In the genomic region with DNA sequence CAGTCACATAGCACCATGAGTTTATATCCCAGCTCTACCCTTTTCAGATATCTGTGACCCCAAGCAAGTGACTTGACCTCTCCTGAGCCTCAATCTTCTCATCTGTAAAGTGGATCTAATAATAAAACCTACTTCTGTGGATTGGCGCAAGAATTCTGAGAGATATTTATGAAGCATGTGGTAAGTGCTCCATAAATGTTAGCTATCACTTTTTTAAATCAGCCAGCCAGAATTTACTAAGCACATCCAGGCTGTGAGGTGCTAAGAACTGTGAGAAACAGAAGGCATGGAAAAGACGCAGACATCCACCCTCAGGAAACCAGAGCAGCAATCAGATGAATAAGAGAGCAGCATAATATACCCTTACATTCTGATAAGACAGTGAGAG, we compare ENCODE assay signal across 10 cellular contexts. TPM values are rescaled to one million over a fixed set of nuclear protein-coding genes. Genes with fewer than 3 reads are reported as not detected.
DNase-seq lines count a peak whose midpoint lies in the region; ATAC-seq and TF ChIP-seq lines count a peak whose summit lies in the region.
"Had no signal": no experiment of that assay in that cellular context is flagged by ENCODE, and none has a peak within 500 bp of the region (broad histone marks: within the 10 kb centered on the region; RNA-seq: fewer than 3 reads in every experiment).

No MANE protein-coding gene starts in this region.

- no peaks in the 10 kb centered on the region for H3K36me3 Mint-ChIP-seq in activated naive CD4-positive, alpha-beta T cell treated with anti-CD3 and anti-CD28 coated beads for 36 hours (ENCODE audit: low read depth)
- no peaks in the 10 kb centered on the region for H3K36me3 Mint-ChIP-seq in Calu3 (ENCODE audit: insufficient read depth, unreplicated experiment)

- TF ChIP-seq CTCF in WI38 (IDR thresholded peaks at IDR 0.05; ENCODE audit: low read depth, low read length): no peak
- no peak for TF ChIP-seq CTCF in thyroid gland (IDR thresholded peaks at IDR 0.05)
- TF ChIP-seq CTCF in Calu3 (IDR thresholded peaks at IDR 0.05; ENCODE audit: unreplicated experiment): no peak

- peak overlapping the region; percentile 68 to 88 (median 72) for H3K27ac ChIP-seq in thyroid gland

- no peaks in the 10 kb centered on the region for H3K27me3 ChIP-seq in thyroid gland

- no peak for TF ChIP-seq POLR2A in thyroid gland (IDR thresholded peaks at IDR 0.05)

- CTCF ChIA-PET in activated naive CD4-positive, alpha-beta T cell treated with anti-CD3 and anti-CD28 coated beads for 36 hours (lab: Charles Lee): interaction anchor here (0.6 to 1.1 kb wide), 2 partner anchors 38 to 41 kb away, joined by 3 to 4 read pairs; no protein-coding TSS in a partner anchor
- CTCF ChIA-PET in Calu3 (lab: Charles Lee): no interaction called here

- H3K4me1 Mint-ChIP-seq in activated naive CD4-positive, alpha-beta T cell treated with anti-CD3 and anti-CD28 coated beads for 36 hours (ENCODE audit: low read depth): peaks cover 7% of the 10 kb centered on the region
- H3K4me1 Mint-ChIP-seq in Calu3 (ENCODE audit: low read depth, unreplicated experiment): peaks cover 12% of the 10 kb centered on the region

- no peak overlapping the region for H3K4me3 Mint-ChIP-seq in activated naive CD4-positive, alpha-beta T cell treated with anti-CD3 and anti-CD28 coated beads for 36 hours
- no peak overlapping the region for H3K4me3 Mint-ChIP-seq in Calu3 (ENCODE audit: low read depth, unreplicated experiment)
- H3K4me3 Mint-ChIP-seq: activated T-helper 17 cell treated with anti-CD3 and anti-CD28 coated beads, Interleukin-2, amount 50 U/mL, for 72 hours had no signal

- DNase-seq in activated naive CD4-positive, alpha-beta T cell treated with anti-CD3 and anti-CD28 coated beads for 36 hours: no peak
- DNase-seq in activated naive CD4-positive, alpha-beta T cell treated with Interleukin-2 at 50 U/mL for 16 hours: no peak
- DNase-seq in thyroid gland: no peak
- DNase-seq in Calu3: no peak
- no peak for DNase-seq in putamen (ENCODE audit: low spot score)

- no peaks in the 10 kb centered on the region for H3K27me3 Mint-ChIP-seq in activated naive CD4-positive, alpha-beta T cell treated with anti-CD3 and anti-CD28 coated beads for 36 hours (ENCODE audit: low read depth)
- H3K27me3 Mint-ChIP-seq in Calu3 (ENCODE audit: unreplicated experiment): no peaks in the 10 kb centered on the region
- H3K27me3 Mint-ChIP-seq: activated T-helper 17 cell treated with anti-CD3 and anti-CD28 coated beads, Interleukin-2, amount 50 U/mL, for 72 hours; IgD-negative memory B cell had no signal

- H3K4me3 ChIP-seq in WI38 (ENCODE audit: low read depth, low read length): peak overlapping the region; percentile 67
- peak overlapping the region; percentile 74; the same call in 1 of the 2 replicates for H3K4me3 ChIP-seq in iPS-18c (ENCODE audit: insufficient read depth, low read depth, low read length)
- peak overlapping the region; percentile 37 to 63 (median 48) for H3K4me3 ChIP-seq in thyroid gland (replicated peaks in 1 of 3)

- peaks cover 0 to 9% of the 10 kb centered on the region in 2 donors for H3K4me1 ChIP-seq in thyroid gland

- BruUV-seq in Calu3 (replicated peaks; lab: Mats Ljungman, UMichigan): no TSS peak

- no peaks in the 10 kb centered on the region for H3K9me3 ChIP-seq in iPS-18c (ENCODE audit: control insufficient read depth, insufficient read depth, low read length)
- no peaks in the 10 kb centered on the region for H3K9me3 ChIP-seq in thyroid gland

- no peaks in the 10 kb centered on the region for H3K9me3 Mint-ChIP-seq in activated naive CD4-positive, alpha-beta T cell treated with anti-CD3 and anti-CD28 coated beads for 36 hours
- H3K9me3 Mint-ChIP-seq in Calu3 (ENCODE audit: low read depth, unreplicated experiment): no peaks in the 10 kb centered on the region
- H3K9me3 Mint-ChIP-seq: activated T-helper 17 cell treated with anti-CD3 and anti-CD28 coated beads, Interleukin-2, amount 50 U/mL, for 72 hours; IgD-negative memory B cell had no signal

- peak overlapping the region; percentile 74 for H3K27ac Mint-ChIP-seq in activated naive CD4-positive, alpha-beta T cell treated with anti-CD3 and anti-CD28 coated beads for 36 hours
- no peak overlapping the region for H3K27ac Mint-ChIP-seq in Calu3 (ENCODE audit: unreplicated experiment)
- H3K27ac Mint-ChIP-seq: activated T-helper 17 cell treated with anti-CD3 and anti-CD28 coated beads, Interleukin-2, amount 50 U/mL, for 72 hours; IgD-negative memory B cell had no signal

- 45 to 48% methylated on average over 2 of the region's 2 CpGs for WGBS in thyroid gland, 2 donors

- intact Hi-C loops in activated naive CD4-positive, alpha-beta T cell treated with anti-CD3 and anti-CD28 coated beads for 36 hours (cut with micrococcal nuclease): loop anchor here (1.0 kb wide), 2 partner anchors 9 to 38 kb away; no protein-coding TSS in a partner anchor
- intact Hi-C loops in thyroid gland (cut with DNase I): no loop called here
- intact Hi-C loops in Calu3 (cut with micrococcal nuclease; ENCODE audit: unreplicated experiment): no loop called here

- no peaks in the 10 kb centered on the region for H3K36me3 ChIP-seq in thyroid gland

- no peak for ATAC-seq in GM18502 (IDR thresholded peaks at IDR 0.05; ENCODE audit: poor library complexity, unreplicated experiment)

RNA-seq across cellular contexts. Expression of a gene that starts 0.9 kb away (rescaled TPM):
- total RNA-seq in activated naive CD4-positive, alpha-beta T cell treated with anti-CD3 and anti-CD28 coated beads for 36 hours: 1 to 10 TPM; 5.1 to 6.8 TPM
- total RNA-seq in thyroid gland (1 to 10 TPM; 4.1 to 9.5 (median 7.0) TPM), Calu3 (2022) (7.3 and 8.8 TPM in 2 replicates)

RNA-seq across cellular contexts. Expression of a gene that starts 7.7 kb away (rescaled TPM):
- total RNA-seq in activated naive CD4-positive, alpha-beta T cell treated with anti-CD3 and anti-CD28 coated beads for 36 hours: 10 to 100 TPM; 13.6 to 15.6 TPM
- 10 to 100 TPM; 20.2 to 28.4 (median 22.3) TPM for total RNA-seq in thyroid gland
- 10.9 and 11.1 TPM in 2 replicates for total RNA-seq in Calu3 (2022)

RNA-seq across cellular contexts. Expression of a gene that starts 32.2 kb away (rescaled TPM):
- total RNA-seq in activated naive CD4-positive, alpha-beta T cell treated with anti-CD3 and anti-CD28 coated beads for 36 hours: not detected
- total RNA-seq in thyroid gland (not detected), Calu3 (2022) (not detected in 2 replicates)
- total RNA-seq: activated T-helper 17 cell treated with anti-CD3 and anti-CD28 coated beads, Interleukin-2, amount 50 U/mL, for 72 hours had no signal

RNA-seq across cellular contexts. Expression of a gene that starts 35.7 kb away (rescaled TPM):
- 1 to 10 TPM; 6.0 to 6.4 TPM for total RNA-seq in activated naive CD4-positive, alpha-beta T cell treated with anti-CD3 and anti-CD28 coated beads for 36 hours
- total RNA-seq in thyroid gland (10 to 100 TPM in 1 of 4 donors, 1 to 10 TPM in 3; 7.1 to 12.9 (median 9.0) TPM), Calu3 (2022) (13.6 and 14.5 TPM in 2 replicates)

RNA-seq across cellular contexts. Expression of a gene that starts 57.2 kb away (rescaled TPM):
- total RNA-seq in activated naive CD4-positive, alpha-beta T cell treated with anti-CD3 and anti-CD28 coated beads for 36 hours: 1 to 10 TPM; 3.9 to 4.2 TPM
- total RNA-seq in thyroid gland (10 to 100 TPM; 29.8 to 56.7 (median 42.4) TPM), Calu3 (2022) (0.42 and 0.51 TPM in 2 replicates)
